In genomic region chr12:47714823-47715386, GRCh38 we compare ENCODE assay signal across 12 cellular contexts. TPM values are rescaled to one million over a fixed set of nuclear protein-coding genes. Genes with fewer than 3 reads are reported as not detected.
DNase-seq lines count a peak whose midpoint lies in the region; ATAC-seq, FAIRE-seq and TF ChIP-seq lines count a peak whose summit lies in the region.
"Had no signal": no experiment of that assay in that cellular context is flagged by ENCODE, and none has a peak within 500 bp of the region (broad histone marks: within the 10 kb centered on the region; RNA-seq: fewer than 3 reads in every experiment).

No MANE protein-coding gene starts in this region.

- no peaks in the 10 kb centered on the region for H3K79me2 ChIP-seq in parathyroid adenoma
- H3K79me2 ChIP-seq in SK-N-SH (ENCODE audit: insufficient read depth) = no peaks in the 10 kb centered on the region

- peak overlapping the region; percentile 21 for H3K27ac Mint-ChIP-seq in CD4-positive, alpha-beta T cell
- H3K27ac Mint-ChIP-seq: memory B cell had no signal

- no peak for FAIRE-seq in pancreas (lab: Jason Lieb, UNC)

- H3F3A ChIP-seq in SK-N-SH (replicated peaks; ENCODE audit: insufficient read depth) = no peaks in the 10 kb centered on the region

- no peaks in the 10 kb centered on the region for H3K36me3 ChIP-seq in adipocyte (ENCODE audit: control insufficient read depth, insufficient read depth, low read length, severe bottlenecking)
- no peaks in the 10 kb centered on the region for H3K36me3 ChIP-seq in parathyroid adenoma (ENCODE audit: control insufficient read depth, insufficient read depth, low read length)
- H3K36me3 ChIP-seq in SK-N-SH (replicated peaks in 1 of 2; ENCODE audit: control insufficient read depth in 1 of 2, insufficient read depth in 2 of 2, low read length in 1 of 2) = no peaks in the 10 kb centered on the region
- H3K36me3 ChIP-seq in pancreas = no peaks in the 10 kb centered on the region
- H3K36me3 ChIP-seq: BLaER1 had no signal

- H3K4me2 ChIP-seq in parathyroid adenoma (ENCODE audit: low read length) = peak overlapping the region; percentile 57
- no peak overlapping the region for H3K4me2 ChIP-seq in SK-N-SH

- H3K4me3 ChIP-seq in adipocyte (ENCODE audit: low read length) = no peak overlapping the region
- no peak overlapping the region for H3K4me3 ChIP-seq in parathyroid adenoma (ENCODE audit: low read depth, low read length)
- no peak overlapping the region; a peak in 1 of 4 replicates for H3K4me3 ChIP-seq in SK-N-SH (ENCODE audit: low read depth in 2 of 2, low read length in 1 of 2)
- no peak overlapping the region for H3K4me3 ChIP-seq in pancreas
- H3K4me3 ChIP-seq: BLaER1 had no signal

- H2AFZ ChIP-seq in parathyroid adenoma (peak overlapping the region; percentile 87), SK-N-SH (ENCODE audit: low read depth) (no peak overlapping the region)

- TF ChIP-seq RAD21 in SK-N-SH (IDR thresholded peaks at IDR 0.05; ENCODE audit: low read length) = no peak

- H3K9me3 ChIP-seq in CD4-positive, alpha-beta T cell (ENCODE audit: control insufficient read depth, low read length) = no peaks in the 10 kb centered on the region
- H3K9me3 ChIP-seq in adipocyte (ENCODE audit: control insufficient read depth, low read length) (no peaks in the 10 kb centered on the region), parathyroid adenoma (ENCODE audit: control insufficient read depth, low read length) (no peaks in the 10 kb centered on the region), SK-N-SH (no peaks in the 10 kb centered on the region), pancreas (no peaks in the 10 kb centered on the region)
- H3K9me3 ChIP-seq: BLaER1 had no signal

- WGBS in SK-N-SH (ENCODE audit: low lambda C conversion rate) = 38% methylated on average over 5 of the region's 5 CpGs
- WGBS in pancreas, 2 donors = 24 to 26% methylated on average over 5 of the region's 5 CpGs

- intact Hi-C loops in CD4-positive, alpha-beta T cell (cut with DNase I, micrococcal nuclease) = loop anchor here (1.0 to 10.0 kb wide), 16 partner anchors 9 to 900 kb away; partner anchors contain the start of genes RPAP3 (in 1 of the 2), TMEM106C (in 1 of the 2) and ZNF641 (in 1 of the 2)
- intact Hi-C loops in pancreas (cut with DNase I) = loop anchor here in 2 of 3 donors (5.0 to 10.0 kb wide), 4 partner anchors 60 to 122 kb away; partner anchors contain the start of gene SLC48A1 (in 1 of the 2)

- H3K4me3 Mint-ChIP-seq in CD4-positive, alpha-beta T cell = no peak overlapping the region
- H3K4me3 Mint-ChIP-seq: memory B cell had no signal

- ATAC-seq in CD4-positive, alpha-beta T cell (ENCODE audit: poor library complexity) = no peak
- ATAC-seq in GM21360 (IDR thresholded peaks at IDR 0.05; ENCODE audit: unreplicated experiment) = peak; percentile 20
- no peak for ATAC-seq in pancreas

- H3K27ac ChIP-seq in CD4-positive, alpha-beta T cell (ENCODE audit: low read depth, low read length) = no peak overlapping the region
- peak overlapping the region; percentile 64 for H3K27ac ChIP-seq in parathyroid adenoma
- no peak overlapping the region for H3K27ac ChIP-seq in SK-N-SH (ENCODE audit: low read depth in 2 of 2, low read length in 1 of 2)
- H3K27ac ChIP-seq in pancreas = no peak overlapping the region
- H3K27ac ChIP-seq: BLaER1, HL-60 had no signal

- TF ChIP-seq EP300 in SK-N-SH (IDR thresholded peaks at IDR 0.05; ENCODE audit: borderline replicate concordance in 1 of 2, low read depth in 1 of 2, low read length in 1 of 2) = no peak

- no peaks in the 10 kb centered on the region for H3K36me3 Mint-ChIP-seq in CD4-positive, alpha-beta T cell (ENCODE audit: low read depth)

- H3K9me2 ChIP-seq in SK-N-SH = no peaks in the 10 kb centered on the region

- H4K20me1 ChIP-seq in SK-N-SH (ENCODE audit: insufficient read depth) = no peaks in the 10 kb centered on the region
- H4K20me1 ChIP-seq: BLaER1 had no signal

- H3K27me3 Mint-ChIP-seq in CD4-positive, alpha-beta T cell = no peaks in the 10 kb centered on the region

- H3K9ac ChIP-seq in adipocyte (ENCODE audit: low read length) (peak overlapping the region; percentile 66), parathyroid adenoma (no peak overlapping the region), SK-N-SH (no peak overlapping the region)
- H3K9ac ChIP-seq: BLaER1 had no signal

- no peaks in the 10 kb centered on the region for H3K27me3 ChIP-seq in CD4-positive, alpha-beta T cell (ENCODE audit: control insufficient read depth, insufficient read depth, low read length)
- H3K27me3 ChIP-seq in adipocyte (replicated peaks; ENCODE audit: control insufficient read depth, insufficient read depth, low read length) = no peaks in the 10 kb centered on the region
- no peaks in the 10 kb centered on the region for H3K27me3 ChIP-seq in parathyroid adenoma (ENCODE audit: control insufficient read depth, insufficient read depth, low read length)
- H3K27me3 ChIP-seq in SK-N-SH (ENCODE audit: insufficient read depth) = no peaks in the 10 kb centered on the region
- H3K27me3 ChIP-seq in pancreas = no peaks in the 10 kb centered on the region
- H3K27me3 ChIP-seq: BLaER1 had no signal

- TF ChIP-seq CTCF in CD4-positive, alpha-beta T cell (IDR thresholded peaks at IDR 0.05) = no peak
- TF ChIP-seq CTCF in parathyroid adenoma (IDR thresholded peaks at IDR 0.05) (no peak), SK-N-SH (IDR thresholded peaks at IDR 0.05) (no peak), pancreas (IDR thresholded peaks at IDR 0.05) (no peak)

- H3K4me1 ChIP-seq in adipocyte (ENCODE audit: control insufficient read depth, insufficient read depth, low read length) = peaks cover 28% of the 10 kb centered on the region
- H3K4me1 ChIP-seq in parathyroid adenoma = peaks cover 25% of the 10 kb centered on the region
- H3K4me1 ChIP-seq in SK-N-SH (ENCODE audit: control insufficient read depth in 1 of 2, insufficient read depth in 2 of 2, low read depth in 1 of 2, low read length in 1 of 2) = peaks cover 4 to 14% of the 10 kb centered on the region in 2 experiments; a peak in 2 of 4 replicates
- H3K4me1 ChIP-seq in pancreas = peaks cover 0 to 20% (median 0%) of the 10 kb centered on the region in 3 donors

- no peak for DNase-seq in CD4-positive, alpha-beta T cell
- DNase-seq in adipocyte (ENCODE audit: low read depth) (no peak), SK-N-SH (no peak), pancreas (no peak), medulla oblongata (ENCODE audit: extremely low spot score) (no peak)
- no peak for DNase-seq in stimulated activated CD4-positive, alpha-beta T cell treated with anti-CD3 and anti-CD28 coated beads, Interleukin-4, amount 100 ng/mL, for 4 hours

- CTCF ChIA-PET in CD4-positive, alpha-beta T cell (lab: Charles Lee) = interaction anchor here (0.8 to 2.1 kb wide), 12 partner anchors 22 to 682 kb away, joined by 3 to 19 read pairs (median 4); partner anchors contain the start of genes RAPGEF3 and VDR
- CTCF ChIA-PET in SK-N-SH (lab: Yijun Ruan, JAX) = interaction anchor here (0.6 to 43.0 kb wide), 24 partner anchors 9 to 682 kb away, joined by 3 to 1294 read pairs (median 13); partner anchors contain the start of genes ENDOU, RAPGEF3, RPAP3 and SLC48A1

- POLR2A ChIA-PET in CD4-positive, alpha-beta T cell (lab: Charles Lee) = interaction anchor here (1.2 to 1.9 kb wide), 4 partner anchors 9 to 123 kb away, joined by 3 to 5 read pairs (median 4); partner anchors contain the start of gene RPAP3
- POLR2A ChIA-PET in SK-N-SH (lab: Yijun Ruan, JAX) = no interaction called here

- H3K9me3 Mint-ChIP-seq in CD4-positive, alpha-beta T cell = no peaks in the 10 kb centered on the region
- H3K9me3 Mint-ChIP-seq: memory B cell had no signal

- H3K4me1 Mint-ChIP-seq in CD4-positive, alpha-beta T cell (ENCODE audit: low read depth) = peaks cover 27% of the 10 kb centered on the region

TF ChIP-seq in SK-N-SH, 30 proteins besides CTCF, POLR2A, EP300 and RAD21 (continues in another document):
- TF ChIP-seq MXI1 (IDR thresholded peaks at IDR 0.05; ENCODE audit: low read depth, low read length) = no peak
- no peak for TF ChIP-seq CHD2 (IDR thresholded peaks at IDR 0.05; ENCODE audit: low read length, partially characterized antibody)
- TF ChIP-seq POLR2AphosphoS5 (IDR thresholded peaks at IDR 0.05; ENCODE audit: low read depth, low read length) = no peak

RNA-seq across cellular contexts. Expression of gene RPAP3, which starts 9.1 kb away (rescaled TPM):
- 10 to 100 TPM; 24.6 to 26.4 TPM for total RNA-seq in CD4-positive, alpha-beta T cell
- polyA plus RNA-seq in SK-N-SH (2012; rRNA removed) (6.7 and 9.3 TPM in 2 replicates), pancreas (1 to 10 TPM; 3.3 to 8.8 TPM)
- 11.0 and 15.7 TPM in 2 replicates for polyA plus RNA-seq in SK-N-SH (2012; cell fraction: cytosol; rRNA removed)
- 2.4 and 7.6 TPM in 2 replicates for polyA plus RNA-seq in SK-N-SH (2012; cell fraction: nucleus; rRNA removed)
- 10 to 100 TPM in 2 of 6 donors, 1 to 10 TPM in 4; 6.0 to 12.1 (median 9.2) TPM for total RNA-seq in pancreas

RNA-seq across cellular contexts. Expression of gene ENDOU, which starts 10.4 kb away (rescaled TPM):
- not detected for total RNA-seq in CD4-positive, alpha-beta T cell
- polyA plus RNA-seq in SK-N-SH (2012; rRNA removed) (not detected in 2 replicates), pancreas (under 1 TPM; 0.11 to 0.23 TPM)
- not detected in 2 replicates for polyA plus RNA-seq in SK-N-SH (2012; cell fraction: cytosol; rRNA removed)
- polyA plus RNA-seq in SK-N-SH (2012; cell fraction: nucleus; rRNA removed) = not detected in 2 replicates
- total RNA-seq in pancreas = under 1 TPM in 1 of 6 donors, not detected in 5; 0.20 TPM
- total RNA-seq: M059J had no signal

RNA-seq across cellular contexts. Expression of gene RAPGEF3, which starts 43.8 kb away (rescaled TPM):
- total RNA-seq in CD4-positive, alpha-beta T cell = under 1 TPM; 0.17 to 0.33 TPM
- polyA plus RNA-seq in SK-N-SH (2012; rRNA removed) (0.90 and 0.93 TPM in 2 replicates), pancreas (10 to 100 TPM; 51.4 to 54.4 TPM)
- polyA plus RNA-seq in SK-N-SH (2012; cell fraction: cytosol; rRNA removed) = 0.23 and 0.42 TPM in 2 replicates
- polyA plus RNA-seq in SK-N-SH (2012; cell fraction: nucleus; rRNA removed) = 3.8 and 4.7 TPM in 2 replicates
- total RNA-seq in pancreas = 1 to 10 TPM; 2.5 to 6.7 (median 5.0) TPM

RNA-seq across cellular contexts. Expression of gene SLC48A1, which starts 58.1 kb away (rescaled TPM):
- 1 to 10 TPM; 4.5 to 5.8 TPM for total RNA-seq in CD4-positive, alpha-beta T cell
- 7.3 and 8.1 TPM in 2 replicates for polyA plus RNA-seq in SK-N-SH (2012; rRNA removed)
- 4.7 and 6.8 TPM in 2 replicates for polyA plus RNA-seq in SK-N-SH (2012; cell fraction: cytosol; rRNA removed)
- 13.1 and 16.1 TPM in 2 replicates for polyA plus RNA-seq in SK-N-SH (2012; cell fraction: nucleus; rRNA removed)
- total RNA-seq in pancreas = 10 to 100 TPM; 12.2 to 17.2 (median 13.9) TPM
- 10 to 100 TPM; 12.4 to 14.2 TPM for polyA plus RNA-seq in pancreas
